ENCODE assay signal across 8 cellular contexts in genomic region chr5:74765929-74766328, GRCh38. TPM values are rescaled to one million over a fixed set of nuclear protein-coding genes. Genes with fewer than 3 reads are reported as not detected.
DNase-seq lines count a peak whose midpoint lies in the region; ATAC-seq and TF ChIP-seq lines count a peak whose summit lies in the region.

No MANE protein-coding gene starts in this region.

- no peak for DNase-seq in AG04450 (ENCODE audit: low read depth, low spot score)
- DNase-seq in choroid plexus epithelial cell (ENCODE audit: low read depth) = no peak
- DNase-seq in naive B cell = no peak
- DNase-seq in DMS114 treated with DMSO at 0.1 percent for 48 hours (lab: John Stamatoyannopoulos, UW; ENCODE audit: unreplicated experiment) = no peak
- no peak for DNase-seq in NCI-H526 (lab: John Stamatoyannopoulos, UW)
- DNase-seq in NCI-H1417 (lab: John Stamatoyannopoulos, UW) = no peak

- POLR2A ChIA-PET in AG04450 (lab: Yijun Ruan, JAX) = no interaction called here

- no peak overlapping the region for H3K27ac ChIP-seq in AG04450 (ENCODE audit: low read depth, low read length)

- peaks cover 22 to 29% (median 24%) of the 10 kb centered on the region in 3 donors for H3K4me1 Mint-ChIP-seq in IgD-negative memory B cell
- peaks cover 5 to 37% (median 11%) of the 10 kb centered on the region in 3 donors for H3K4me1 Mint-ChIP-seq in naive B cell

- H3K9me3 ChIP-seq in AG04450 (ENCODE audit: control insufficient read depth, insufficient read depth, low read length) = peaks cover 2% of the 10 kb centered on the region; the same call in 1 of the 2 replicates

- no peaks in the 10 kb centered on the region for H3K9me3 Mint-ChIP-seq in IgD-negative memory B cell
- H3K9me3 Mint-ChIP-seq in naive B cell = no peaks in the 10 kb centered on the region

- H3K36me3 Mint-ChIP-seq in IgD-negative memory B cell (no peaks in the 10 kb centered on the region), naive B cell (peaks cover 7 to 9% of the 10 kb centered on the region in 2 donors)

- H3K4me3 ChIP-seq in AG04450 (ENCODE audit: low read depth, low read length) (peak overlapping the region; percentile 99), choroid plexus epithelial cell (ENCODE audit: low read depth, low read length) (peak overlapping the region; percentile 98)

- CTCF ChIA-PET in AG04450 (lab: Charles Lee) = interaction anchor here (0.6 to 1.5 kb wide), 10 partner anchors 12 to 471 kb away, joined by 3 to 9 read pairs (median 4); partner anchors contain the start of gene ANKRD31

- no peak for TF ChIP-seq CTCF in AG04450 (IDR thresholded peaks at IDR 0.05; ENCODE audit: low read depth, low read length)
- TF ChIP-seq CTCF in choroid plexus epithelial cell (conservative IDR thresholded peaks at IDR 0.05; ENCODE audit: low read depth, low read length) = no peak

- peak overlapping the region in 1 of 3 donors; percentile 98 for H3K27ac Mint-ChIP-seq in IgD-negative memory B cell
- H3K27ac Mint-ChIP-seq in naive B cell = peak overlapping the region in 3 of 6 donors; percentile 36 to 99 (median 95)

- H3K4me3 Mint-ChIP-seq in IgD-negative memory B cell (peak overlapping the region in 3 of 4 donors; percentile 98 to 100 (median 100)), naive B cell (peak overlapping the region; percentile 95 to 100 (median 100))

- H3K27me3 Mint-ChIP-seq in IgD-negative memory B cell (no peaks in the 10 kb centered on the region), naive B cell (no peaks in the 10 kb centered on the region)

- ATAC-seq in naive B cell (ENCODE audit: low read depth in 2 of 2) (no peak), HG02870 (IDR thresholded peaks at IDR 0.05; ENCODE audit: unreplicated experiment) (no peak)

- H3K27me3 ChIP-seq in AG04450 (ENCODE audit: control insufficient read depth, insufficient read depth, low read length) = no peaks in the 10 kb centered on the region

RNA-seq across cellular contexts. Expression of gene GFM2, which starts 1.0 kb away (rescaled TPM):
- polyA plus RNA-seq in AG04450 (2011; rRNA removed) (43.9 and 52.5 TPM in 2 replicates), IgD-negative memory B cell (8.5 TPM), naive B cell (ENCODE audit: low read depth in 6 of 6) (10 to 100 TPM in 4 of 6 donors, 1 to 10 TPM in 2; 7.1 to 13.0 (median 10.5) TPM)
- 25.2 and 40.4 TPM in 2 replicates for polyA minus RNA-seq in AG04450 (2011; rRNA and poly(A)+ RNA removed)

RNA-seq across cellular contexts. Expression of gene NSA2, which starts 1.1 kb away (rescaled TPM):
- polyA plus RNA-seq in AG04450 (2011; rRNA removed) = 90.1 and 138 TPM in 2 replicates
- 16.9 and 21.8 TPM in 2 replicates for polyA minus RNA-seq in AG04450 (2011; rRNA and poly(A)+ RNA removed)
- 56.6 TPM for polyA plus RNA-seq in IgD-negative memory B cell
- 10 to 100 TPM; 39.9 to 93.1 (median 64.7) TPM for polyA plus RNA-seq in naive B cell (ENCODE audit: low read depth in 6 of 6)
